1 cellular context compared by ENCODE assay signal in the genomic region with DNA sequence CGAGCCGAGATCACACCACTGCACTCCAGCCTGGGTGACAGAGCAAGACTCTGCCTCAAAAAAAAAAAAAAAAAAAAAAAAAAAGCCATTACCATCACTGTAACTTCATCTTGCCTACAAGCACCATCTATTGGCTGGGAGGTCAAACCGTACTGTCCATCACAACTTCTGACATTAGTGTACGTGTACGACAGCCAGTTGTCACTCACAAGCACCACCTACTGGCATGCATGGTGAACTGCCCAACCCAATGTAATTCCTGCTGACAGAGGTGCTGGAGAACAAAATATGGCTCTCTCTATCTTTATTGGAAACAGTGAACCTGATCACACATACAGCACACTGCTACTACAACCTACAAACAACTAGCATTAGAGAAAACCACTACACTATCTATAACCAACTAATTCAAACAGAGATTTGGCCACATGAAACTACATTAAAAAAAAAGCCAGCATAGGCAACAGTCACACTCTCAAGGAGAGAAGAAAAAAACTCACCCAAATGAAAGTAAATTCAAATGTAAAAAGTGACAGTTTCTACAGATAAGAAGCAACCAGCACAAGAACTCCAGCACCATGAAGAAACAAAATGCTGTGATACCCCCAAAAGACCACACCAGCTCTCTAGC.
TF ChIP-seq lines count a peak whose summit lies in the region.

No MANE protein-coding gene starts in this region.

TF ChIP-seq in A549, 52 proteins besides CTCF, POLR2A, EP300 and RAD21 (continued from another document):
- TF ChIP-seq, protein P1, sequence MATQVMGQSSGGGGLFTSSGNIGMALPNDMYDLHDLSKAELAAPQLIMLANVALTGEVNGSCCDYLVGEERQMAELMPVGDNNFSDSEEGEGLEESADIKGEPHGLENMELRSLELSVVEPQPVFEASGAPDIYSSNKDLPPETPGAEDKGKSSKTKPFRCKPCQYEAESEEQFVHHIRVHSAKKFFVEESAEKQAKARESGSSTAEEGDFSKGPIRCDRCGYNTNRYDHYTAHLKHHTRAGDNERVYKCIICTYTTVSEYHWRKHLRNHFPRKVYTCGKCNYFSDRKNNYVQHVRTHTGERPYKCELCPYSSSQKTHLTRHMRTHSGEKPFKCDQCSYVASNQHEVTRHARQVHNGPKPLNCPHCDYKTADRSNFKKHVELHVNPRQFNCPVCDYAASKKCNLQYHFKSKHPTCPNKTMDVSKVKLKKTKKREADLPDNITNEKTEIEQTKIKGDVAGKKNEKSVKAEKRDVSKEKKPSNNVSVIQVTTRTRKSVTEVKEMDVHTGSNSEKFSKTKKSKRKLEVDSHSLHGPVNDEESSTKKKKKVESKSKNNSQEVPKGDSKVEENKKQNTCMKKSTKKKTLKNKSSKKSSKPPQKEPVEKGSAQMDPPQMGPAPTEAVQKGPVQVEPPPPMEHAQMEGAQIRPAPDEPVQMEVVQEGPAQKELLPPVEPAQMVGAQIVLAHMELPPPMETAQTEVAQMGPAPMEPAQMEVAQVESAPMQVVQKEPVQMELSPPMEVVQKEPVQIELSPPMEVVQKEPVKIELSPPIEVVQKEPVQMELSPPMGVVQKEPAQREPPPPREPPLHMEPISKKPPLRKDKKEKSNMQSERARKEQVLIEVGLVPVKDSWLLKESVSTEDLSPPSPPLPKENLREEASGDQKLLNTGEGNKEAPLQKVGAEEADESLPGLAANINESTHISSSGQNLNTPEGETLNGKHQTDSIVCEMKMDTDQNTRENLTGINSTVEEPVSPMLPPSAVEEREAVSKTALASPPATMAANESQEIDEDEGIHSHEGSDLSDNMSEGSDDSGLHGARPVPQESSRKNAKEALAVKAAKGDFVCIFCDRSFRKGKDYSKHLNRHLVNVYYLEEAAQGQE (IDR thresholded peaks at IDR 0.05): no peak
- no peak for TF ChIP-seq RCOR1 (IDR thresholded peaks at IDR 0.05; ENCODE audit: low read depth, low read length)
TF ChIP-seq in A549: peak in this region for 1.
